ENCODE assay signal across 1 cellular context in genomic region chr7:76396039-76396732, GRCh38.
TF ChIP-seq lines count a peak whose summit lies in the region.

No MANE protein-coding gene starts in this region.

TF ChIP-seq in A549, 52 proteins besides CTCF, POLR2A, EP300 and RAD21 (continued from another document):
- TF ChIP-seq HOXB13 (CRISPR knock-in tag; IDR thresholded peaks at IDR 0.05; ENCODE audit: low read depth) (no peak), CBX2 (IDR thresholded peaks at IDR 0.05; ENCODE audit: borderline replicate concordance, low read depth) (no peak), TP53 (CRISPR knock-in tag; IDR thresholded peaks at IDR 0.05) (no peak), HES2 (IDR thresholded peaks at IDR 0.05) (no peak), HOXB5 (CRISPR knock-in tag; IDR thresholded peaks at IDR 0.05) (no peak), RARB (CRISPR knock-in tag; IDR thresholded peaks at IDR 0.05) (no peak), ZFP36 (IDR thresholded peaks at IDR 0.05; ENCODE audit: borderline replicate concordance, partially characterized antibody) (no peak), SMC3 (IDR thresholded peaks at IDR 0.05) (no peak), ZNF302 (CRISPR knock-in tag; IDR thresholded peaks at IDR 0.05) (no peak), HOXA7 (CRISPR knock-in tag; IDR thresholded peaks at IDR 0.05) (no peak)
